In genomic region chr1:239287296-239287695, GRCh38 we compare ENCODE assay signal across 14 cellular contexts.
A peak's percentile ranks its signal among the peaks of the same experiment; 100 is the strongest.
DNase-seq lines count a peak whose midpoint lies in the region; ATAC-seq and TF ChIP-seq lines count a peak whose summit lies in the region.
"Had no signal": no experiment of that assay in that cellular context is flagged by ENCODE, and none has a peak within 500 bp of the region (broad histone marks: within the 10 kb centered on the region; RNA-seq: fewer than 3 reads in every experiment).

No MANE protein-coding gene starts in this region.

- no peak overlapping the region for H3K4ac ChIP-seq in mesendoderm (ENCODE audit: low read depth, low read length)

- H3K4me1 ChIP-seq in HUES48 (ENCODE audit: control insufficient read depth, insufficient read depth, low read length) (peaks cover 33% of the 10 kb centered on the region), mesendoderm (ENCODE audit: control insufficient read depth, low read depth, low read length) (no peaks in the 10 kb centered on the region)
- H3K4me1 ChIP-seq: A549 had no signal

- H2AK5ac ChIP-seq in mesendoderm (ENCODE audit: low read length): no peak overlapping the region

- no peak overlapping the region for H3K56ac ChIP-seq in mesendoderm (ENCODE audit: low read length)

- H3K27me3 ChIP-seq in HUES48 (ENCODE audit: control insufficient read depth, insufficient read depth, low read length): no peaks in the 10 kb centered on the region
- no peaks in the 10 kb centered on the region for H3K27me3 ChIP-seq in mesendoderm (ENCODE audit: insufficient read depth, low read length, poor library complexity)
- H3K27me3 ChIP-seq: BE2C had no signal

- no peaks in the 10 kb centered on the region for H3K79me1 ChIP-seq in mesendoderm (ENCODE audit: low read length)

- DNase-seq in endothelial cell (ENCODE audit: low spot score) (no peak), mesendoderm (peak; percentile 60), NCI-H446 treated with DMSO at 0.1 percent for 48 hours (lab: John Stamatoyannopoulos, UW) (no peak), NCI-H524 (lab: John Stamatoyannopoulos, UW) (no peak)
- no peak for DNase-seq in activated T-cell treated with anti-CD3 and anti-CD28 coated beads, Interleukin-2, amount 50 U/mL, for 4 hours
- DNase-seq: BE2C; CD4-positive, alpha-beta memory T cell; DMS153; DMS79 treated with DMSO at 0.1 percent for 48 hours; EL had no signal

- peaks cover 10% of the 10 kb centered on the region for H3K9me3 Mint-ChIP-seq in endothelial cell (ENCODE audit: unreplicated experiment)
- H3K9me3 Mint-ChIP-seq in activated T-cell treated with anti-CD3 and anti-CD28 coated beads, Interleukin-2, amount 50 U/mL, for 4 hours: no peaks in the 10 kb centered on the region

- no peaks in the 10 kb centered on the region for H3K36me3 Mint-ChIP-seq in endothelial cell (ENCODE audit: low read depth, unreplicated experiment)
- no peaks in the 10 kb centered on the region for H3K36me3 Mint-ChIP-seq in activated T-cell treated with anti-CD3 and anti-CD28 coated beads, Interleukin-2, amount 50 U/mL, for 4 hours (ENCODE audit: insufficient read depth)
- H3K36me3 Mint-ChIP-seq: CD4-positive, alpha-beta memory T cell; IgD-negative memory B cell had no signal

- no peak overlapping the region for H3K23ac ChIP-seq in mesendoderm (ENCODE audit: low read length)

- peak overlapping the region; percentile 78 for H3K27ac Mint-ChIP-seq in endothelial cell (ENCODE audit: unreplicated experiment)
- H3K27ac Mint-ChIP-seq: IgD-negative memory B cell had no signal

- H3K4me2 ChIP-seq in mesendoderm (ENCODE audit: low read length): no peak overlapping the region
- H3K4me2 ChIP-seq: A549 had no signal

- H2BK5ac ChIP-seq in mesendoderm (ENCODE audit: low read length): no peak overlapping the region

- H3K4me1 Mint-ChIP-seq in endothelial cell (ENCODE audit: unreplicated experiment): peaks cover 25% of the 10 kb centered on the region
- no peaks in the 10 kb centered on the region for H3K4me1 Mint-ChIP-seq in activated T-cell treated with anti-CD3 and anti-CD28 coated beads, Interleukin-2, amount 50 U/mL, for 4 hours (ENCODE audit: low read depth)
- H3K4me1 Mint-ChIP-seq: IgD-negative memory B cell had no signal

- peak overlapping the region; percentile 24 for H3K27ac ChIP-seq in HUES48 (ENCODE audit: low read depth, low read length)
- H3K27ac ChIP-seq in mesendoderm (ENCODE audit: low read depth, low read length): no peak overlapping the region
- H3K27ac ChIP-seq: A549, C4-2B had no signal

- H3K79me2 ChIP-seq in mesendoderm (ENCODE audit: control insufficient read depth, insufficient read depth, low read length): no peaks in the 10 kb centered on the region

- WGBS in mesendoderm (ENCODE audit: extremely low coverage, insufficient coverage, low lambda C conversion rate): no CpG with 5 or more reads among the region's 4 CpGs

- H3K27me3 Mint-ChIP-seq in endothelial cell (ENCODE audit: unreplicated experiment): no peaks in the 10 kb centered on the region
- peaks cover 4% of the 10 kb centered on the region for H3K27me3 Mint-ChIP-seq in activated T-cell treated with anti-CD3 and anti-CD28 coated beads, Interleukin-2, amount 50 U/mL, for 4 hours (ENCODE audit: low read depth)
- H3K27me3 Mint-ChIP-seq: IgD-negative memory B cell had no signal

- no peak for ATAC-seq in activated T-cell treated with anti-CD3 and anti-CD28 coated beads, Interleukin-2, amount 50 U/mL, for 4 hours
- ATAC-seq: A549 had no signal

- H3K36me3 ChIP-seq in HUES48 (ENCODE audit: control insufficient read depth, insufficient read depth, low read length): no peaks in the 10 kb centered on the region
- no peaks in the 10 kb centered on the region for H3K36me3 ChIP-seq in mesendoderm (ENCODE audit: control insufficient read depth, insufficient read depth, low read length)
- H3K36me3 ChIP-seq: BE2C had no signal

- no peak overlapping the region for H3K4me3 Mint-ChIP-seq in endothelial cell (ENCODE audit: unreplicated experiment)
- H3K4me3 Mint-ChIP-seq in activated T-cell treated with anti-CD3 and anti-CD28 coated beads, Interleukin-2, amount 50 U/mL, for 4 hours: no peak overlapping the region
- H3K4me3 Mint-ChIP-seq: CD4-positive, alpha-beta memory T cell; IgD-negative memory B cell had no signal

- H3K9me3 ChIP-seq in HUES48 (ENCODE audit: control insufficient read depth, insufficient read depth, low read length): peaks cover 13% of the 10 kb centered on the region
- H3K9me3 ChIP-seq: A549, BE2C had no signal

- H4K5ac ChIP-seq in mesendoderm (ENCODE audit: low read length): no peak overlapping the region

- H3K9ac ChIP-seq in HUES48 (ENCODE audit: low read depth, low read length) (no peak overlapping the region), mesendoderm (ENCODE audit: low read length) (no peak overlapping the region)

- H4K8ac ChIP-seq in mesendoderm (ENCODE audit: low read depth, low read length): no peak overlapping the region

- TF ChIP-seq CTCF in endothelial cell (IDR thresholded peaks at IDR 0.05; ENCODE audit: unreplicated experiment): no peak

- no peak overlapping the region for H3K18ac ChIP-seq in mesendoderm (ENCODE audit: low read length)

- H2BK15ac ChIP-seq in mesendoderm (replicated peaks; ENCODE audit: low read depth): no peak overlapping the region

- H3K4me3 ChIP-seq in HUES48 (ENCODE audit: low read depth, low read length) (no peak overlapping the region), mesendoderm (ENCODE audit: low read length) (no peak overlapping the region)
- H3K4me3 ChIP-seq: A549 had no signal

- H2BK120ac ChIP-seq in mesendoderm (ENCODE audit: low read depth, low read length): no peak overlapping the region
